In the genomic region with DNA sequence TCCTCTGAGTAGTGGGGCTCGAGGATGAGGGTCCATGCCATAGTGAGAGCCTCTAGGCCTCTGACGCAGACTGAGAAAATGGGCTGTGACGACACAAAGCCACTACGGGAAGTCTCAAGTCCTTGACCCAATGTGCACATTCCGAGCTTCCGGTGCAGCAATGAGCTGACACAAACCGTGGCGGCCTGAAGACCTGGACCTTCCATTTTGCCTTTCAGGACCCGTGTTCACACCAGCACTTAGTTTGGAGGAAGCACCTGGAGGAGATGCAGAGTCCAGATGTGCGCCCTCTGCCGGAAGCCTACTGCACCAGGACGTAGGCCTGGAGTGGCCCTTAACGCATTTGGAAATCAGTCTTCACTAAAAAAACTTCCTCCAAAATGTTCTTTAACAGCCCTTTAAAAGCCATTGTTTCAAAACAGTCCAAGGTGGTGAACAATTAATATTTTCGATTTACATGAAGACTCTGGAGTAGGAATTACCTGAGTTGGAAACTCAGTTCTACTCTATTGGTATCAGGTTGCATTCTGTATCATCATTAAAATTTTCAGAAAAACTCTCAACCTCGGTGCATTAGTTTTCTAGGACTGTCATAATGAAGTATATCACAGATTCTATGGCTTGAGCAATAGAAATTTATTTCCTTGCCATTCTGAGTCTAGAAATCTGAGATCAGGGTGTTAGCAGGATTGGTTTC, we compare ENCODE assay signal across 8 cellular contexts. TPM values are rescaled to one million over a fixed set of nuclear protein-coding genes. Genes with fewer than 3 reads are reported as not detected.
DNase-seq lines count a peak whose midpoint lies in the region; TF ChIP-seq lines count a peak whose summit lies in the region.

No MANE protein-coding gene starts in this region.

- H3K79me2 ChIP-seq in OCI-LY1 (ENCODE audit: insufficient read depth, low read length) = no peaks in the 10 kb centered on the region

- CTCF ChIA-PET in RWPE1 (lab: Yijun Ruan, JAX) = no interaction called here

- H3K36me3 ChIP-seq in OCI-LY1 (ENCODE audit: insufficient read depth, low read length) = no peaks in the 10 kb centered on the region

- DNase-seq in GM20000 (ENCODE audit: low spot score) (peak; percentile 44), cardiac septum (ENCODE audit: low spot score) (peak; percentile 87), RWPE1 (ENCODE audit: low spot score) (no peak), putamen (ENCODE audit: low spot score) (no peak), NCI-H524 (lab: John Stamatoyannopoulos, UW) (no peak)
- DNase-seq in activated T-helper 9 cell treated with anti-CD3 and anti-CD28 coated beads, Interleukin-2, amount 50 U/mL, for 16 hours (ENCODE audit: low read depth) = peak; percentile 54
- DNase-seq in stimulated activated CD4-positive, alpha-beta T cell treated with anti-CD3 and anti-CD28 coated beads, Interleukin-12 subunit alpha, Interleukin-12 subunit beta, amount 100 ng/mL, for 48 hours (ENCODE audit: low read depth in 2 of 3, low spot score in 1 of 3) = peak; percentile 41 to 63 (median 56)

- no peaks in the 10 kb centered on the region for H3K27me3 ChIP-seq in OCI-LY1 (ENCODE audit: insufficient read depth, low read length)

- TF ChIP-seq CTCF in GM20000 (IDR thresholded peaks at IDR 0.05; ENCODE audit: extremely low read depth, missing control alignments) = peak; percentile 60
- TF ChIP-seq CTCF in OCI-LY1 (IDR thresholded peaks at IDR 0.05; ENCODE audit: low read length) = peak; percentile 92
- no peak for TF ChIP-seq CTCF in RWPE1 (conservative IDR thresholded peaks at IDR 0.05; ENCODE audit: low read depth)

- peak overlapping the region; percentile 42; the same call in 1 of the 2 replicates for H3K4me2 ChIP-seq in OCI-LY1 (ENCODE audit: low read length)

- peaks cover 8% of the 10 kb centered on the region for H3F3A ChIP-seq in OCI-LY1 (ENCODE audit: insufficient read depth, low read length)

- peaks cover 58% of the 10 kb centered on the region for H3K4me1 ChIP-seq in OCI-LY1 (ENCODE audit: insufficient read depth, low read length, severe bottlenecking)

- H3K4me3 ChIP-seq in OCI-LY1 (ENCODE audit: low read depth, low read length, poor library complexity, severe bottlenecking) = no peak overlapping the region

- intact Hi-C loops in cardiac septum (cut with DNase I) = loop anchor here (2.0 to 10.0 kb wide), 2 partner anchors 85 to 373 kb away; partner anchors contain the start of genes APLF and FBXO48

- H3K27ac ChIP-seq in OCI-LY1 (ENCODE audit: low read depth, low read length, poor library complexity, severe bottlenecking) (peak overlapping the region; percentile 85), RWPE1 (no peak overlapping the region)

- peaks cover 12% of the 10 kb centered on the region; the same call in 1 of the 2 replicates for H3K9me3 ChIP-seq in OCI-LY1 (ENCODE audit: low read length)

- peak overlapping the region; percentile 66; the same call in 1 of the 2 replicates for H2AFZ ChIP-seq in OCI-LY1 (ENCODE audit: low read length)

- H4K20me1 ChIP-seq in OCI-LY1 (ENCODE audit: insufficient read depth, low read length) = no peaks in the 10 kb centered on the region

- POLR2A ChIA-PET in RWPE1 (lab: Yijun Ruan, JAX; ENCODE audit: low non-redundant PET) = no interaction called here

- peak overlapping the region; percentile 13; the same call in 1 of the 2 replicates for H3K9ac ChIP-seq in OCI-LY1 (ENCODE audit: low read length)

- no peaks in the 10 kb centered on the region for H3K9me2 ChIP-seq in OCI-LY1 (ENCODE audit: low read depth, low read length)

RNA-seq across cellular contexts. Expression of gene BMP10, which starts 33.9 kb away (rescaled TPM):
- total RNA-seq in cardiac septum = 0.83 TPM

Comparison
In these comparisons a context has a peak if more than half of its experiments do, and no peak if none do; other contexts are left out.
1. DNase-seq: peak in GM20000 (single experiment), activated T-helper 9 cell treated with anti-CD3 and anti-CD28 coated beads, Interleukin-2, amount 50 U/mL, for 16 hours (single experiment), cardiac septum (single experiment) and stimulated activated CD4-positive, alpha-beta T cell treated with anti-CD3 and anti-CD28 coated beads, Interleukin-12 subunit alpha, Interleukin-12 subunit beta, amount 100 ng/mL, for 48 hours (3 of 3); none in RWPE1 (single experiment), putamen (single experiment) and NCI-H524 (0 of 2).